16 cellular contexts compared by ENCODE assay signal in the genomic region with DNA sequence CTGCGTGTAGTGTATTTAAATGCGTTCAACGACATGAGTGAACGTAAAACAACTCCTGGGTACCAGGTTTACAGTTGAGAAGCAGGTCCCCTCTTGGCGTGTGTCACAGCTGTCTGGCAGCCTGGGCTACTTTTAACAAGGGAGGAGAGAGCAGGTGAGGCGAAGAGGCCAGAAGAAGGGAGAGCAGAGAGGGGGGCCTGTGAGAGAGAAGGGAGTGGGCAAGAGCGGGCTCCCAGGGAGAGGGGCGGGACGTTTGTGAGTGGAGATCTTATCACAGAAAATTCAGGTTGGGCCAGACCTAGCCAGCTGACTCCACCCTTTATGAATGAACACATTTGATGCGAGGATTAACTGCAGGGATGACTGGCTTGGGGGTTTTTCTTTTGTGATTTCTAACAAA.
DNase-seq lines count a peak whose midpoint lies in the region; ATAC-seq and TF ChIP-seq lines count a peak whose summit lies in the region.
"Had no signal": no experiment of that assay in that cellular context is flagged by ENCODE, and none has a peak within 500 bp of the region (broad histone marks: within the 10 kb centered on the region; RNA-seq: fewer than 3 reads in every experiment).

No MANE protein-coding gene starts in this region.

- H3K4me3 ChIP-seq in thyroid gland (replicated peaks in 1 of 3), result no peak overlapping the region
- no peak overlapping the region for H3K4me3 ChIP-seq in CD8-positive, alpha-beta T cell (ENCODE audit: low read depth, low read length)
- H3K4me3 ChIP-seq: prostate gland had no signal

- no peak overlapping the region for H3K27ac ChIP-seq in foreskin keratinocyte
- no peak overlapping the region for H3K27ac ChIP-seq in thyroid gland
- no peak overlapping the region for H3K27ac ChIP-seq in CD8-positive, alpha-beta T cell (ENCODE audit: low read depth, low read length)
- H3K27ac ChIP-seq: 22Rv1, prostate gland had no signal

- H3K27ac Mint-ChIP-seq in CD8-positive, alpha-beta T cell, result no peak overlapping the region
- H3K27ac Mint-ChIP-seq: activated T-helper 2 cell treated with anti-CD3 and anti-CD28 coated beads, Interferon-gamma antibody, Interleukin-2, Interleukin-4, amounts not matched to agents 10 μg/mL and 5 μg/mL and 100 μg/mL, durations not matched to agents 14 hours and 24 hours and 36 hours; CD4-positive, CD25-positive, alpha-beta regulatory T cell had no signal

- H3K9me3 Mint-ChIP-seq in CD8-positive, alpha-beta T cell, result no peaks in the 10 kb centered on the region
- H3K9me3 Mint-ChIP-seq: activated T-helper 2 cell treated with anti-CD3 and anti-CD28 coated beads, Interferon-gamma antibody, Interleukin-2, Interleukin-4, amounts not matched to agents 10 μg/mL and 5 μg/mL and 100 μg/mL, durations not matched to agents 14 hours and 24 hours and 36 hours; CD4-positive, CD25-positive, alpha-beta regulatory T cell had no signal

- H3K9me3 ChIP-seq in thyroid gland, result no peaks in the 10 kb centered on the region
- no peaks in the 10 kb centered on the region for H3K9me3 ChIP-seq in CD8-positive, alpha-beta T cell (ENCODE audit: low read length)
- H3K9me3 ChIP-seq: prostate gland had no signal

- intact Hi-C loops in thyroid gland (cut with DNase I), result no loop called here
- intact Hi-C loops in CD8-positive, alpha-beta T cell (cut with DNase I, micrococcal nuclease), result no loop called here

- no peaks in the 10 kb centered on the region for H3K36me3 ChIP-seq in thyroid gland
- H3K36me3 ChIP-seq in CD8-positive, alpha-beta T cell (ENCODE audit: insufficient read depth, low read length), result no peaks in the 10 kb centered on the region
- H3K36me3 ChIP-seq: prostate gland had no signal

- WGBS in thyroid gland, 2 donors, result 38 to 46% methylated on average over 10 of the region's 10 CpGs

- no peak for TF ChIP-seq POLR2A in thyroid gland (IDR thresholded peaks at IDR 0.05)

- TF ChIP-seq CTCF in foreskin keratinocyte (conservative IDR thresholded peaks at IDR 0.05) (no peak), thyroid gland (IDR thresholded peaks at IDR 0.05) (no peak)
- no peak for TF ChIP-seq CTCF in CD8-positive, alpha-beta T cell (IDR thresholded peaks at IDR 0.05)

- H3K27me3 ChIP-seq in foreskin keratinocyte (peaks cover 9% of the 10 kb centered on the region), thyroid gland (no peaks in the 10 kb centered on the region)
- no peaks in the 10 kb centered on the region for H3K27me3 ChIP-seq in CD8-positive, alpha-beta T cell (ENCODE audit: insufficient read depth, low read length)

- no peaks in the 10 kb centered on the region for H3K27me3 Mint-ChIP-seq in CD8-positive, alpha-beta T cell (ENCODE audit: low read depth)
- H3K27me3 Mint-ChIP-seq: CD4-positive, CD25-positive, alpha-beta regulatory T cell had no signal

- POLR2A ChIA-PET in CD8-positive, alpha-beta T cell (lab: Charles Lee), result no interaction called here

- ATAC-seq in foreskin keratinocyte (peak; percentile 22), HG03139 (IDR thresholded peaks at IDR 0.05; ENCODE audit: unreplicated experiment) (no peak)
- ATAC-seq in CD8-positive, alpha-beta T cell, result no peak
- ATAC-seq: esophagus mucosa had no signal

- H3K4me3 Mint-ChIP-seq in CD8-positive, alpha-beta T cell, result no peak overlapping the region
- H3K4me3 Mint-ChIP-seq: CD4-positive, CD25-positive, alpha-beta regulatory T cell had no signal

- no peaks in the 10 kb centered on the region for H3K36me3 Mint-ChIP-seq in CD8-positive, alpha-beta T cell

- DNase-seq in DMS153 (lab: John Stamatoyannopoulos, UW) (peak; percentile 11), DMS153 treated with DMSO at 0.1 percent for 48 hours (lab: John Stamatoyannopoulos, UW; ENCODE audit: unreplicated experiment) (no peak), NCI-H345 (lab: John Stamatoyannopoulos, UW) (peak; percentile 86), foreskin keratinocyte (no peak), thyroid gland (peak; percentile 72 to 73), iPS-NIHi7 (ENCODE audit: extremely low spot score) (no peak)
- no peak for DNase-seq in CD8-positive, alpha-beta T cell
- DNase-seq: activated CD4-positive, alpha-beta T cell treated with anti-CD3 and anti-CD28 coated beads, Interleukin-2, amount 50 U/mL, for 1 hour; CD4-positive, CD25-positive, alpha-beta regulatory T cell; NCI-H524 treated with DMSO at 0.1 percent for 48 hours; stimulated activated CD4-positive, alpha-beta T cell treated with anti-CD3 and anti-CD28 coated beads, Interleukin-15, amount 100 ng/mL, for 24 hours had no signal

- H3K4me1 Mint-ChIP-seq in CD8-positive, alpha-beta T cell (ENCODE audit: low read depth), result peaks cover 71% of the 10 kb centered on the region

- CTCF ChIA-PET in CD8-positive, alpha-beta T cell (lab: Charles Lee), result interaction anchor here (0.6 to 1.5 kb wide), 2 partner anchors 18 to 32 kb away, joined by 3 to 6 read pairs; no protein-coding TSS in a partner anchor

- H3K4me1 ChIP-seq in foreskin keratinocyte (no peaks in the 10 kb centered on the region), thyroid gland (peaks cover 29 to 37% of the 10 kb centered on the region in 2 donors)
- H3K4me1 ChIP-seq in CD8-positive, alpha-beta T cell (ENCODE audit: insufficient read depth, low read length), result peaks cover 22% of the 10 kb centered on the region
- H3K4me1 ChIP-seq: prostate gland had no signal

Comparison
In these comparisons a context has a peak if more than half of its experiments do, and no peak if none do; other contexts are left out.
1. DNase-seq: peak in DMS153 (single experiment), NCI-H345 (single experiment) and thyroid gland (2 of 2); none in DMS153 treated with DMSO at 0.1 percent for 48 hours (single experiment), foreskin keratinocyte (0 of 2), iPS-NIHi7 (single experiment) and CD8-positive, alpha-beta T cell (0 of 7).